1 cellular context compared by ENCODE assay signal in genomic region chr4:57163530-57164459, GRCh38.
TF ChIP-seq lines count a peak whose summit lies in the region.

No MANE protein-coding gene starts in this region.

TF ChIP-seq in HepG2, 621 proteins besides CTCF, POLR2A, EP300 and RAD21 (continued from another document):
- TF ChIP-seq ZBTB40 (IDR thresholded peaks at IDR 0.05) (no peak), ZBTB40 (CRISPR knock-in tag; IDR thresholded peaks at IDR 0.05) (no peak), CBX5 (CRISPR knock-in tag; IDR thresholded peaks at IDR 0.05; ENCODE audit: borderline replicate concordance) (0 out of 2 replicates have a peak, but pooled peaks have one; percentile 48), ZNF317 (CRISPR knock-in tag; IDR thresholded peaks at IDR 0.05) (0 out of 2 replicates have a peak, but pooled peaks have one; percentile 44), ZNF576 (CRISPR knock-in tag; IDR thresholded peaks at IDR 0.05) (no peak), CBX2 (IDR thresholded peaks at IDR 0.05; ENCODE audit: low read depth, low read length) (no peak), CBX2 (CRISPR knock-in tag; IDR thresholded peaks at IDR 0.05; ENCODE audit: low read depth) (no peak)
